In genomic region chr18:53950545-53950944, GRCh38 we compare ENCODE assay signal across 19 cellular contexts.
DNase-seq lines count a peak whose midpoint lies in the region; ATAC-seq and TF ChIP-seq lines count a peak whose summit lies in the region.
"Had no signal": no experiment of that assay in that cellular context is flagged by ENCODE, and none has a peak within 500 bp of the region (broad histone marks: within the 10 kb centered on the region; RNA-seq: fewer than 3 reads in every experiment).

No MANE protein-coding gene starts in this region.

- H3K4me3 ChIP-seq in H7 (ENCODE audit: insufficient read depth, low read depth, low read length) = no peak overlapping the region
- no peak overlapping the region for H3K4me3 ChIP-seq in RWPE2 (ENCODE audit: severe bottlenecking)
- no peak overlapping the region for H3K4me3 ChIP-seq in left lung
- H3K4me3 ChIP-seq: MG63 had no signal

- TF ChIP-seq CTCF in RWPE2 (IDR thresholded peaks at IDR 0.05; ENCODE audit: poor library complexity, severe bottlenecking) (peak; percentile 12), left lung (IDR thresholded peaks at IDR 0.05) (no peak)

- H3K9me3 ChIP-seq in RWPE2 (ENCODE audit: severe bottlenecking) (no peaks in the 10 kb centered on the region), left lung (no peaks in the 10 kb centered on the region)
- H3K9me3 ChIP-seq: MG63 had no signal

- intact Hi-C loops in left lung (cut with DNase I) = no loop called here

- H3K36me3 ChIP-seq in H7 (replicated peaks; ENCODE audit: control insufficient read depth, insufficient read depth, low read length) = no peaks in the 10 kb centered on the region
- H3K36me3 ChIP-seq in RWPE2 (ENCODE audit: low read depth) = no peaks in the 10 kb centered on the region
- H3K36me3 ChIP-seq in left lung = no peaks in the 10 kb centered on the region
- H3K36me3 ChIP-seq: MG63 had no signal

- no peak for ATAC-seq in RWPE2 (ENCODE audit: low read depth)
- ATAC-seq in left lung = peak; percentile 65
- ATAC-seq in HG03159 (IDR thresholded peaks at IDR 0.05; ENCODE audit: unreplicated experiment) = no peak

- H3K27ac ChIP-seq in RWPE2 (ENCODE audit: poor library complexity, severe bottlenecking) (no peak overlapping the region), left lung (no peak overlapping the region)

- DNase-seq in NCI-H82 (lab: John Stamatoyannopoulos, UW) = peak; percentile 8
- DNase-seq in NCI-H82 treated with DMSO at 0.1 percent for 48 hours (lab: John Stamatoyannopoulos, UW; ENCODE audit: unreplicated experiment) = no peak
- peak; percentile 2 for DNase-seq in H7
- DNase-seq in RWPE2 (ENCODE audit: low spot score) = no peak
- no peak for DNase-seq in left lung
- DNase-seq in NCI-H510A (lab: John Stamatoyannopoulos, UW) = no peak
- no peak for DNase-seq in HCEC 1CT
- DNase-seq: Calu3; CD4-positive, alpha-beta memory T cell; DND-41; IMR-90; Karpas-422; MG63; NCI-H1048; NCI-H1436; NCI-H2029; NCI-H2171; NCI-H526 treated with DMSO at 0.1 percent for 48 hours had no signal

- H3K4me1 ChIP-seq in RWPE2 (ENCODE audit: insufficient read depth, poor library complexity, severe bottlenecking) (no peaks in the 10 kb centered on the region), left lung (no peaks in the 10 kb centered on the region)

- H3K27me3 ChIP-seq in H7 (ENCODE audit: control insufficient read depth, insufficient read depth, low read length) (no peaks in the 10 kb centered on the region), RWPE2 (ENCODE audit: insufficient read depth, poor library complexity, severe bottlenecking) (no peaks in the 10 kb centered on the region), left lung (no peaks in the 10 kb centered on the region)
- H3K27me3 ChIP-seq: MG63 had no signal

Comparison
In these comparisons a context has a peak if more than half of its experiments do, and no peak if none do; other contexts are left out.
1. DNase-seq: peak in NCI-H82 (single experiment) and H7 (single experiment); none in NCI-H82 treated with DMSO at 0.1 percent for 48 hours (single experiment), RWPE2 (single experiment), left lung (0 of 2), NCI-H510A (single experiment) and HCEC 1CT (single experiment).